Comparison of ENCODE assay signal across 9 cellular contexts in the genomic region with DNA sequence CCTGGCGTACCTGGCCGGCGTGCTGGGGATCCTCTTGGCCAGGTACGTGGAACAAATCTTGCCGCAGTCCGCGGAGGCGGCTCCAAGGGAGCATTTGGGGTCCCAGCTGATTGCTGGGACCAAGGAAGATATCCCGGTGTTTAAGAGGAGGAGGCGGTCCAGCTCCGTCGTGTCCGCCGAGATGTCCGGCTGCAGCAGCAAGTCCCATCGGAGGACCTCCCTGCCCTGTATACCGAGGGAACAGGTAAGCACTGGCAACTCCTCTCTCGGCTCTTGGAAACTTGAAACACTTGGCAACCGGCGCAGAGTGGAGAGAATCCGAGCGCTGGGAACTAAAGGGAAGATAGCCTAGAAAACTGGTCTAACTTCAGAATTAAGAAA. TPM values are rescaled to one million over a fixed set of nuclear protein-coding genes. Genes with fewer than 3 reads are reported as not detected.
DNase-seq lines count a peak whose midpoint lies in the region; ATAC-seq and TF ChIP-seq lines count a peak whose summit lies in the region.
"Had no signal": no experiment of that assay in that cellular context is flagged by ENCODE, and none has a peak within 500 bp of the region (broad histone marks: within the 10 kb centered on the region; RNA-seq: fewer than 3 reads in every experiment).

No MANE protein-coding gene starts in this region.

- TF ChIP-seq CTCF in psoas muscle (IDR thresholded peaks at IDR 0.05) = no peak

- peaks cover 0 to 15% (median 0%) of the 10 kb centered on the region in 3 donors for H3K27me3 ChIP-seq in psoas muscle (ENCODE audit: insufficient read depth in 3 of 3, low read length in 2 of 3)

- WGBS in psoas muscle, 3 donors = 1 to 2% (median 1%) methylated on average over 22 of the region's 22 CpGs

- no peaks in the 10 kb centered on the region for H3K4me1 ChIP-seq in psoas muscle

- peak overlapping the region; percentile 38 for H3K27ac ChIP-seq in psoas muscle

- no peaks in the 10 kb centered on the region for H3K9me3 ChIP-seq in psoas muscle

- DNase-seq in EL (peak; percentile 34), T1000 (lab: John Stamatoyannopoulos, UW) (peak; percentile 47), left ventricle myocardium superior (peak; percentile 61), psoas muscle (no peak), activated gamma-delta T cell (lab: John Stamatoyannopoulos, UW) (no peak), SKM-1 (lab: John Stamatoyannopoulos, UW; ENCODE audit: unreplicated experiment) (no peak), retina (no peak)
- DNase-seq: NCI-H446 treated with DMSO at 0.1 percent for 48 hours had no signal

- intact Hi-C loops in left ventricle myocardium superior (cut with micrococcal nuclease) = no loop called here
- intact Hi-C loops in psoas muscle (cut with DNase I) = loop anchor here (10.0 kb wide), 2 partner anchors 455 to 625 kb away; no protein-coding TSS in a partner anchor

- H3K36me3 ChIP-seq in psoas muscle (ENCODE audit: insufficient read depth in 1 of 2, low read depth in 1 of 2) = no peaks in the 10 kb centered on the region

- peak overlapping the region; percentile 71 for H3K4me3 ChIP-seq in psoas muscle

- ATAC-seq in left ventricle myocardium superior = peak; percentile 41
- ATAC-seq in psoas muscle = peak in 1 of 4 donors; percentile 7
- no peak for ATAC-seq in HG03442 (IDR thresholded peaks at IDR 0.05; ENCODE audit: unreplicated experiment)

RNA-seq across cellular contexts. Expression of gene PDE3A, which starts 1.7 kb away (rescaled TPM):
- total RNA-seq in left ventricle myocardium superior = 171 TPM
- total RNA-seq in psoas muscle = 1 to 10 TPM; 2.1 to 4.1 (median 2.6) TPM
- under 1 TPM; 0.53 to 0.99 (median 0.66) TPM for polyA plus RNA-seq in psoas muscle

Comparison
In these comparisons a context has a peak if more than half of its experiments do, and no peak if none do; other contexts are left out.
1. DNase-seq: peak in EL (single experiment), T1000 (single experiment) and left ventricle myocardium superior (single experiment); none in psoas muscle (0 of 2), activated gamma-delta T cell (single experiment), SKM-1 (single experiment) and retina (single experiment).
2. RNA of gene PDE3A, which starts 1.7 kb away (total RNA-seq): 171 TPM in left ventricle myocardium superior (single experiment); 2.1 to 4.1 TPM in psoas muscle; every median in the first group is over 10 times any median in the second.